Comparison of ENCODE assay signal across 17 cellular contexts in the genomic region with DNA sequence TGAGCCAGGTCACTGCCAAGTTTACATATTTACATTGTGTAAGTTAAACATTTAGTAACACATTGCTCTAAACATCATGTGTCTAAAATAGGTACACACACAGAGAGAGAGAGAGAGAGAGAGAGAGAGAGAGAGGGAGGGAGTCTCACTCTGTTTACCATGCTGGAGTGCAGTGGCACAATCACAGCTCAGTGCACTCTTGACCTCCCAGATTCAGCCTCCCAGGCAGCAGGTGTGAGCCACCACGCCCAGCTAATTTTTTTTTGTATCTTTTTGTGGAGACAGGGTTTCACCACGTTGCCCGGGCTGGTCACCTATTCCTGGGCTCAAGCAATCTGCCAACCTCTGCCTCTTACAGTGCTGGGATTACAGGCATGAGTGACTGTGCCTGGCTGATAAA.
A peak's percentile ranks its signal among the peaks of the same experiment; 100 is the strongest.
DNase-seq lines count a peak whose midpoint lies in the region; ATAC-seq and TF ChIP-seq lines count a peak whose summit lies in the region.
"Had no signal": no experiment of that assay in that cellular context is flagged by ENCODE, and none has a peak within 500 bp of the region (broad histone marks: within the 10 kb centered on the region; RNA-seq: fewer than 3 reads in every experiment).

No MANE protein-coding gene starts in this region.

- ATAC-seq in esophagus mucosa: peak; percentile 57
- ATAC-seq in GM18511 (IDR thresholded peaks at IDR 0.05; ENCODE audit: unreplicated experiment): no peak
- ATAC-seq: A549; CD8-positive, alpha-beta T cell; GM12878; GM23338 had no signal

- H3K9me3 ChIP-seq in OCI-LY7 (ENCODE audit: low read length): no peaks in the 10 kb centered on the region
- H3K9me3 ChIP-seq: A549, BE2C had no signal

- H3K27me3 ChIP-seq in H7 (ENCODE audit: control insufficient read depth, insufficient read depth, low read length): no peaks in the 10 kb centered on the region
- H3K27me3 ChIP-seq: BE2C had no signal

- CTCF ChIA-PET in OCI-LY7 (lab: Charles Lee; ENCODE audit: unreplicated experiment): no interaction called here

- H3K27me3 Mint-ChIP-seq in chondrocyte (ENCODE audit: low read depth): no peaks in the 10 kb centered on the region
- H3K27me3 Mint-ChIP-seq: IgD-negative memory B cell had no signal

- no peak overlapping the region for H3K27ac ChIP-seq in OCI-LY7 (ENCODE audit: low read depth, low read length, poor library complexity, severe bottlenecking)
- H3K27ac ChIP-seq: A549 had no signal

- POLR2A ChIA-PET in OCI-LY7 (lab: Charles Lee): no interaction called here

- DNase-seq in COR-L47 (lab: John Stamatoyannopoulos, UW) (peak; percentile 3), LNCaP clone FGC (ENCODE audit: low read depth) (peak; percentile 77), NCI-H748 treated with DMSO at 0.1 percent for 48 hours (lab: John Stamatoyannopoulos, UW) (peak; percentile 36), H7 (no peak), OCI-LY7 (ENCODE audit: low spot score) (no peak), chondrocyte (ENCODE audit: low spot score) (no peak)
- DNase-seq: BE2C; CD8-positive, alpha-beta T cell; DMS79; H9 had no signal

- H3K36me3 ChIP-seq in H7 (replicated peaks; ENCODE audit: control insufficient read depth, insufficient read depth, low read length) (no peaks in the 10 kb centered on the region), OCI-LY7 (ENCODE audit: insufficient read depth, low read length) (no peaks in the 10 kb centered on the region)
- H3K36me3 ChIP-seq: BE2C had no signal

- intact Hi-C loops in OCI-LY7 (cut with micrococcal nuclease; ENCODE audit: unreplicated experiment): no loop called here

- TF ChIP-seq CTCF in LNCaP clone FGC (IDR thresholded peaks at IDR 0.05; ENCODE audit: control insufficient read depth, extremely low read depth, insufficient read depth) (no peak), OCI-LY7 (conservative IDR thresholded peaks at IDR 0.05; ENCODE audit: low read length) (no peak), chondrocyte (IDR thresholded peaks at IDR 0.05) (no peak)

- H3K36me3 Mint-ChIP-seq in chondrocyte (ENCODE audit: low read depth): no peaks in the 10 kb centered on the region
- H3K36me3 Mint-ChIP-seq: CD14-positive monocyte; CD8-positive, alpha-beta T cell; IgD-negative memory B cell had no signal

- H3K9me3 Mint-ChIP-seq in chondrocyte (ENCODE audit: low read depth): no peaks in the 10 kb centered on the region
- H3K9me3 Mint-ChIP-seq: GM23338, H9 had no signal

- H3K79me2 ChIP-seq in OCI-LY7 (ENCODE audit: insufficient read depth, low read depth, low read length): no peaks in the 10 kb centered on the region

- H3K27ac Mint-ChIP-seq in chondrocyte (ENCODE audit: unreplicated experiment): no peak overlapping the region
- H3K27ac Mint-ChIP-seq: CD14-positive monocyte; CD8-positive, alpha-beta T cell; GM23338; H9; IgD-negative memory B cell had no signal

- no peak overlapping the region for H3K4me2 ChIP-seq in OCI-LY7 (ENCODE audit: low read length)
- H3K4me2 ChIP-seq: A549, GM23338 had no signal

- BruUV-seq in OCI-LY7 (replicated peaks; lab: Mats Ljungman, UMichigan): no TSS peak

- no peaks in the 10 kb centered on the region for H3K4me1 ChIP-seq in OCI-LY7 (ENCODE audit: insufficient read depth, low read length, poor library complexity, severe bottlenecking)
- H3K4me1 ChIP-seq: A549, BE2C had no signal

- no peak overlapping the region for H3K4me3 ChIP-seq in LNCaP clone FGC (ENCODE audit: low read depth, low read length)
- no peak overlapping the region for H3K4me3 ChIP-seq in H7 (ENCODE audit: insufficient read depth, low read depth, low read length)
- no peak overlapping the region for H3K4me3 ChIP-seq in OCI-LY7 (ENCODE audit: low read depth, low read length, poor library complexity, severe bottlenecking)
- H3K4me3 ChIP-seq: A549, GM12878, GM23338 had no signal

- H3K4me3 Mint-ChIP-seq in chondrocyte (ENCODE audit: unreplicated experiment): no peak overlapping the region
- H3K4me3 Mint-ChIP-seq: CD14-positive monocyte; CD8-positive, alpha-beta T cell; GM23338; H9; IgD-negative memory B cell had no signal

- peaks cover 18% of the 10 kb centered on the region for H3K4me1 Mint-ChIP-seq in chondrocyte (ENCODE audit: low read depth)
- H3K4me1 Mint-ChIP-seq: CD14-positive monocyte had no signal

- H3K9me2 ChIP-seq in OCI-LY7 (ENCODE audit: insufficient read depth, low read length): no peaks in the 10 kb centered on the region

- no peak overlapping the region for H2AFZ ChIP-seq in OCI-LY7 (ENCODE audit: low read length)
- H2AFZ ChIP-seq: GM23338 had no signal

- no peaks in the 10 kb centered on the region for H4K20me1 ChIP-seq in OCI-LY7 (ENCODE audit: insufficient read depth, low read length)

Comparison
In these comparisons a context has a peak if more than half of its experiments do, and no peak if none do; other contexts are left out.
1. DNase-seq: peak in COR-L47 (single experiment), LNCaP clone FGC (single experiment) and NCI-H748 treated with DMSO at 0.1 percent for 48 hours (single experiment); none in H7 (single experiment), OCI-LY7 (single experiment) and chondrocyte (single experiment).